10 cellular contexts compared by ENCODE assay signal in genomic region chr2:174764281-174765063, GRCh38. TPM values are rescaled to one million over a fixed set of nuclear protein-coding genes. Genes with fewer than 3 reads are reported as not detected.
DNase-seq lines count a peak whose midpoint lies in the region; ATAC-seq and TF ChIP-seq lines count a peak whose summit lies in the region.
"Had no signal": no experiment of that assay in that cellular context is flagged by ENCODE, and none has a peak within 500 bp of the region (broad histone marks: within the 10 kb centered on the region; RNA-seq: fewer than 3 reads in every experiment).

Gene CHRNA1 (minus strand): TSS chr2:174764472. CDS start chr2:174764394, 78 bp downstream.

- TF ChIP-seq POLR2A in testis (IDR thresholded peaks at IDR 0.05): no peak

- no peaks in the 10 kb centered on the region for H3K4me1 ChIP-seq in testis
- H3K4me1 ChIP-seq: spleen had no signal

- CTCF ChIA-PET in GM10248 (lab: Yijun Ruan, JAX): interaction anchor here (0.8 to 1.9 kb wide), 5 partner anchors 10 to 18 kb away, joined by 3 to 13 read pairs (median 4); no protein-coding TSS in a partner anchor

- POLR2A ChIA-PET in GM10248 (lab: Yijun Ruan, JAX): interaction anchor here (0.7 kb wide), 1 partner anchor 219 kb away, joined by 3 read pairs; no protein-coding TSS in a partner anchor

- 81 to 85% methylated on average over 5 to 6 of the region's 6 CpGs for WGBS in testis, 2 donors

- peak; percentile 42 for ATAC-seq in HG02678 (IDR thresholded peaks at IDR 0.05; ENCODE audit: unreplicated experiment)

- H3K27me3 ChIP-seq in testis: no peaks in the 10 kb centered on the region

- peak; percentile 50 for DNase-seq in D341Med (ENCODE audit: low spot score)
- peak; percentile 95 for DNase-seq in NCI-H510A treated with DMSO at 0.1 percent for 48 hours (lab: John Stamatoyannopoulos, UW)
- DNase-seq in foreskin melanocyte: peak; percentile 62
- DNase-seq in GM10248 (ENCODE audit: extremely low spot score): no peak
- no peak for DNase-seq in NCI-H526 treated with DMSO at 0.1 percent for 48 hours (lab: John Stamatoyannopoulos, UW)
- DNase-seq in testis: no peak
- DNase-seq in activated T-cell treated with anti-CD3 and anti-CD28 coated beads, Interleukin-2, amount 50 U/mL, for 1 hour: no peak
- DNase-seq: SIG-M5, spleen had no signal

- TF ChIP-seq CTCF in GM10248 (IDR thresholded peaks at IDR 0.05; ENCODE audit: control extremely low read depth, extremely low read depth, low read depth, missing control alignments) (no peak), testis (IDR thresholded peaks at IDR 0.05) (no peak)

- H3K27ac ChIP-seq in testis: no peak within 1 kb of the TSS
- H3K27ac ChIP-seq: spleen had no signal

- H3K4me3 ChIP-seq in testis: no peak within 1 kb of the TSS
- H3K4me3 ChIP-seq: spleen had no signal

- intact Hi-C loops in testis (cut with DNase I; ENCODE audit: low total_unique reads): loop anchor here (5.0 kb wide), 1 partner anchor 223 kb away; no protein-coding TSS in a partner anchor

- H3K9me3 ChIP-seq in testis: no peaks in the 10 kb centered on the region
- H3K9me3 ChIP-seq: spleen had no signal

- no peaks in the 10 kb centered on the region for H3K36me3 ChIP-seq in testis (ENCODE audit: low read depth, missing control alignments)
- H3K36me3 ChIP-seq: spleen had no signal

RNA-seq across cellular contexts. Expression of gene CHRNA1, which starts in this region (rescaled TPM):
- 1 to 10 TPM in 1 of 2 donors, under 1 TPM in 1; 0.25 to 1.2 TPM for total RNA-seq in testis
- polyA plus RNA-seq in testis (ENCODE audit: insufficient read depth, low read depth, low replicate concordance): 2.7 TPM

Comparison
In these comparisons a context has a peak if more than half of its experiments do, and no peak if none do; other contexts are left out.
1. DNase-seq: peak in D341Med (single experiment), NCI-H510A treated with DMSO at 0.1 percent for 48 hours (single experiment) and foreskin melanocyte (single experiment); none in GM10248 (single experiment), NCI-H526 treated with DMSO at 0.1 percent for 48 hours (single experiment), testis (single experiment) and activated T-cell treated with anti-CD3 and anti-CD28 coated beads, Interleukin-2, amount 50 U/mL, for 1 hour (single experiment).